ENCODE assay signal across 15 cellular contexts in genomic region chr1:200624679-200625335, GRCh38. TPM values are rescaled to one million over a fixed set of nuclear protein-coding genes. Genes with fewer than 3 reads are reported as not detected.
DNase-seq lines count a peak whose midpoint lies in the region; ATAC-seq and TF ChIP-seq lines count a peak whose summit lies in the region.
"Had no signal": no experiment of that assay in that cellular context is flagged by ENCODE, and none has a peak within 500 bp of the region (broad histone marks: within the 10 kb centered on the region; RNA-seq: fewer than 3 reads in every experiment).

No MANE protein-coding gene starts in this region.

- H3K4me3 ChIP-seq in HAP-1 (no peak overlapping the region), right lobe of liver (no peak overlapping the region)
- H3K4me3 ChIP-seq: gastrocnemius medialis, tibial artery had no signal

- WGBS in right lobe of liver (ENCODE audit: insufficient coverage, low coverage, low lambda C conversion rate, missing lambda C conversion rate): 94% methylated on average over 2 of the region's 2 CpGs

- peaks cover 25% of the 10 kb centered on the region for H3K4me1 Mint-ChIP-seq in activated T-helper 17 cell treated with anti-CD3 and anti-CD28 coated beads, Interleukin-2, amount 50 U/mL, for 72 hours

- no peaks in the 10 kb centered on the region for H3K27me3 ChIP-seq in HAP-1 (ENCODE audit: low read depth)
- H3K27me3 ChIP-seq in right lobe of liver: no peaks in the 10 kb centered on the region
- H3K27me3 ChIP-seq: gastrocnemius medialis, tibial artery had no signal

- no peak for ATAC-seq in activated T-helper 17 cell treated with anti-CD3 and anti-CD28 coated beads, Interleukin-2, amount 50 U/mL, for 72 hours (replicated peaks)
- ATAC-seq in right lobe of liver (no peak), HG03521 (IDR thresholded peaks at IDR 0.05; ENCODE audit: unreplicated experiment) (no peak)
- ATAC-seq: gastrocnemius medialis had no signal

- peak overlapping the region; percentile 56 for H3K4me3 Mint-ChIP-seq in activated T-helper 17 cell treated with anti-CD3 and anti-CD28 coated beads, Interleukin-2, amount 50 U/mL, for 72 hours
- H3K4me3 Mint-ChIP-seq: activated naive CD4-positive, alpha-beta T cell treated with anti-CD3 and anti-CD28 coated beads, Interleukin-2, amount 50 U/mL, for 24 hours had no signal

- TF ChIP-seq POLR2A in right lobe of liver (IDR thresholded peaks at IDR 0.05): no peak

- peak overlapping the region; percentile 98 for H3K27ac Mint-ChIP-seq in activated T-helper 17 cell treated with anti-CD3 and anti-CD28 coated beads, Interleukin-2, amount 50 U/mL, for 72 hours

- DNase-seq in EH (ENCODE audit: low read depth) (peak; percentile 40), HAP-1 (ENCODE audit: low spot score in 2 of 2) (peak; percentile 41 to 91), iris pigment epithelial cell (ENCODE audit: low read depth) (peak; percentile 12), right lobe of liver (no peak), amygdala (lab: John Stamatoyannopoulos, UW) (no peak), NK-92 (lab: John Stamatoyannopoulos, UW; ENCODE audit: unreplicated experiment) (no peak)
- DNase-seq: activated CD4-positive, alpha-beta T cell treated with anti-CD3 and anti-CD28 coated beads for 4 hours; gastrocnemius medialis; NCI-H1436 treated with DMSO at 0.1 percent for 48 hours; NCI-H748 treated with DMSO at 0.1 percent for 48 hours; SW 1271; tibial artery had no signal

- H3K27ac ChIP-seq in right lobe of liver: no peak overlapping the region
- H3K27ac ChIP-seq: gastrocnemius medialis, tibial artery had no signal

- TF ChIP-seq CTCF in right lobe of liver (IDR thresholded peaks at IDR 0.05): no peak

- H3K27me3 Mint-ChIP-seq in activated T-helper 17 cell treated with anti-CD3 and anti-CD28 coated beads, Interleukin-2, amount 50 U/mL, for 72 hours: no peaks in the 10 kb centered on the region
- H3K27me3 Mint-ChIP-seq: activated naive CD4-positive, alpha-beta T cell treated with anti-CD3 and anti-CD28 coated beads, Interleukin-2, amount 50 U/mL, for 24 hours had no signal

- H3K4me1 ChIP-seq in HAP-1 (peaks cover 10% of the 10 kb centered on the region), right lobe of liver (no peaks in the 10 kb centered on the region)

- peaks cover 5% of the 10 kb centered on the region for H3K9me3 ChIP-seq in HAP-1
- no peaks in the 10 kb centered on the region for H3K9me3 ChIP-seq in right lobe of liver
- H3K9me3 ChIP-seq: gastrocnemius medialis, tibial artery had no signal

- in situ Hi-C loops in HAP-1 (cut with MboI; ENCODE audit: low sequenced_read_pairs): loop anchor here (10.0 kb wide), 1 partner anchor 170 kb away; no protein-coding TSS in a partner anchor

- H3K9me3 Mint-ChIP-seq in activated T-helper 17 cell treated with anti-CD3 and anti-CD28 coated beads, Interleukin-2, amount 50 U/mL, for 72 hours: no peaks in the 10 kb centered on the region
- H3K9me3 Mint-ChIP-seq: activated naive CD4-positive, alpha-beta T cell treated with anti-CD3 and anti-CD28 coated beads, Interleukin-2, amount 50 U/mL, for 24 hours had no signal

- peaks cover 8% of the 10 kb centered on the region for H3K36me3 Mint-ChIP-seq in activated T-helper 17 cell treated with anti-CD3 and anti-CD28 coated beads, Interleukin-2, amount 50 U/mL, for 72 hours (ENCODE audit: low read depth)
- H3K36me3 Mint-ChIP-seq: activated naive CD4-positive, alpha-beta T cell treated with anti-CD3 and anti-CD28 coated beads, Interleukin-2, amount 50 U/mL, for 24 hours had no signal

- H3K36me3 ChIP-seq in HAP-1 (replicated peaks): no peaks in the 10 kb centered on the region
- H3K36me3 ChIP-seq in right lobe of liver: no peaks in the 10 kb centered on the region
- H3K36me3 ChIP-seq: gastrocnemius medialis, tibial artery had no signal

- intact Hi-C loops in right lobe of liver (cut with DNase I): loop anchor here in 1 of 2 donors (10.0 kb wide), 1 partner anchor 180 kb away; no protein-coding TSS in a partner anchor

RNA-seq across cellular contexts. Expression of gene KIF14, which starts 4.3 kb away (rescaled TPM):
- 10 to 100 TPM; 17.1 to 24.4 TPM for total RNA-seq in activated T-helper 17 cell treated with anti-CD3 and anti-CD28 coated beads, Interleukin-2, amount 50 U/mL, for 72 hours
- total RNA-seq in right lobe of liver: under 1 TPM; 0.15 to 0.49 (median 0.38) TPM

RNA-seq across cellular contexts. Expression of gene DDX59, which starts 44.9 kb away (rescaled TPM):
- total RNA-seq in activated T-helper 17 cell treated with anti-CD3 and anti-CD28 coated beads, Interleukin-2, amount 50 U/mL, for 72 hours: 10 to 100 TPM; 23.6 to 31.9 TPM
- 10 to 100 TPM in 1 of 6 experiments, 1 to 10 TPM in 5; 6.7 to 12.4 (median 8.8) TPM for total RNA-seq in right lobe of liver

Comparison
In these comparisons a context has a peak if more than half of its experiments do, and no peak if none do; other contexts are left out.
1. DNase-seq: peak in EH (single experiment), HAP-1 (2 of 2) and iris pigment epithelial cell (single experiment); none in right lobe of liver (0 of 3), amygdala (0 of 56) and NK-92 (single experiment).
2. RNA of gene KIF14, which starts 4.3 kb away (total RNA-seq): 17.1 to 24.4 TPM in activated T-helper 17 cell treated with anti-CD3 and anti-CD28 coated beads, Interleukin-2, amount 50 U/mL, for 72 hours; 0.15 to 0.49 TPM in right lobe of liver; every median in the first group is over 10 times any median in the second.